In genomic region chr4:83048781-83049180, GRCh38 we compare ENCODE assay signal across 3 cellular contexts.
TF ChIP-seq lines count a peak whose summit lies in the region.
"Not testable (repeated sequence)": the region's sequence is repeated elsewhere in the genome, so short reads cannot be mapped to it uniquely, and the experiment has no call there.

No MANE protein-coding gene starts in this region.

TF ChIP-seq in HEK293, 187 proteins besides CTCF, POLR2A, EP300 and RAD21:
- TF ChIP-seq ZNF335 (tag by site-specific recombination; conservative IDR thresholded peaks at IDR 0.05) = peak; percentile 40; the same call in 1 of the 2 replicates
- TF ChIP-seq, protein P1, sequence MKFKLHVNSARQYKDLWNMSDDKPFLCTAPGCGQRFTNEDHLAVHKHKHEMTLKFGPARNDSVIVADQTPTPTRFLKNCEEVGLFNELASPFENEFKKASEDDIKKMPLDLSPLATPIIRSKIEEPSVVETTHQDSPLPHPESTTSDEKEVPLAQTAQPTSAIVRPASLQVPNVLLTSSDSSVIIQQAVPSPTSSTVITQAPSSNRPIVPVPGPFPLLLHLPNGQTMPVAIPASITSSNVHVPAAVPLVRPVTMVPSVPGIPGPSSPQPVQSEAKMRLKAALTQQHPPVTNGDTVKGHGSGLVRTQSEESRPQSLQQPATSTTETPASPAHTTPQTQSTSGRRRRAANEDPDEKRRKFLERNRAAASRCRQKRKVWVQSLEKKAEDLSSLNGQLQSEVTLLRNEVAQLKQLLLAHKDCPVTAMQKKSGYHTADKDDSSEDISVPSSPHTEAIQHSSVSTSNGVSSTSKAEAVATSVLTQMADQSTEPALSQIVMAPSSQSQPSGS (tag by site-specific recombination; IDR thresholded peaks at IDR 0.05; ENCODE audit: low read depth) = peak; percentile 71

TF ChIP-seq in K562, 482 proteins besides CTCF, POLR2A, EP300 and RAD21:
- TF ChIP-seq ATF3 (IDR thresholded peaks at IDR 0.05) (peak; percentile 67), CEBPB (tag; IDR thresholded peaks at IDR 0.05) (peak; percentile 40; the same call in 1 of the 2 replicates), CEBPG (tag; conservative IDR thresholded peaks at IDR 0.05 in 1 of 2, IDR thresholded peaks at IDR 0.05 in 1 of 2) (peak; percentile 31 to 52; a peak in 2 of 4 replicates)
- TF ChIP-seq ATF3 (CRISPR knock-in tag; conservative IDR thresholded peaks at IDR 0.05); CEBPG (CRISPR knock-in tag; IDR thresholded peaks at IDR 0.05): not testable (repeated sequence)
TF ChIP-seq in K562: peak in this region for 3; not testable (repeated sequence) for 479.

TF ChIP-seq in HepG2, 621 proteins besides CTCF, POLR2A, EP300 and RAD21:
- peak; percentile 62; the same call in 1 of the 2 replicates for TF ChIP-seq ATF7 (IDR thresholded peaks at IDR 0.05)
- TF ChIP-seq ATF7 (CRISPR knock-in tag; IDR thresholded peaks at IDR 0.05) = not testable (repeated sequence)
